In the genomic region with DNA sequence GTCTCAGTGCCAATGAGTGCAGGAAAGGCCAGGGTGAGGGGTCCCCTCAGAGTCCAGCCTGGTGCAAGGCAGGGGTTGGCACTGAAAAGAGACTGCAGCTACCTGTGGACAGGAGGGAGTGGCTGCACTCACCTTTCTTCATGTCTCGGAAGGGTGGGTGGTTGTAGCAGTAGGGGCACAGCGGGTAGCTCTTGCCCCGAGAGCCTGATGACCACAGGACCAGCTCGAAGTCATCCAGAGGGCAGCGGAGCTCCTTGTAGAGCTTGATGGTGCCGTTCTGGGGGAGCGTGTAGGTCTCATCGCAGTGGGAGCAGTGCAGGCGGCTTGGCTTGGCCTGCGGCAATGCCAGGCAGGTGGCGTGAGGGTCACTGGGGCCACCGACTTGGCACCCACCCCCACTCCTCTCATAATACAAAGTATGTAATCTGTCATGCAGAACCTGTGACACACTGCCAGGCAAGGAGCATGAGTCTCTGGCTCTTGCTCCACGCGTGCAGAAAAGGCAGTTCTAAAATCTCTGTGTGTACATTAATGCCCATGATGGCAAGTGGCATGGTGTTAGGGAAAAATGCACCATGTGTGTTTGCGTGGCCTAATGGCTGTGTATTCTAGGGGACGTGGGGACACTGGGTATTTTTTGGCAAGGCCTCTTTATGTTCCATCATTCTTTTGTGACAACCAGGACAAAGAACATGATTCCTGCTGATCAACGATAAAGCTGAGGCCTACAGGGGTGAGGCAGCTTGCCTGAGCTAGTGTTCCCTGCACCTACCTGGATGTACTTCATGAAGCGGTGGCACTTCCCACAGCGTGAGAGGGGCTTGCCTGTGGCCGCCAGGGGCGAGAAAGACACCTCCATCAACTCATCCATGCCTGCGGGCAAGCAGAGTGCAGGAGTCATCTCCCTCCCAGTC, we compare ENCODE assay signal across 1 cellular context.
TF ChIP-seq lines count a peak whose summit lies in the region.

No MANE protein-coding gene starts in this region.

TF ChIP-seq in GM12878, 131 proteins besides CTCF, POLR2A, EP300 and RAD21:
- TF ChIP-seq ZNF207 (IDR thresholded peaks at IDR 0.05; ENCODE audit: borderline replicate concordance) (no peak), IKZF1 (conservative IDR thresholded peaks at IDR 0.05) (no peak), ZNF274 (IDR thresholded peaks at IDR 0.05; ENCODE audit: insufficient read depth, insufficient read length) (no peak), CREB1 (IDR thresholded peaks at IDR 0.05; ENCODE audit: low read depth) (no peak), YY1 (IDR thresholded peaks at IDR 0.05; ENCODE audit: low read depth, low read length) (no peak), ATF7 (IDR thresholded peaks at IDR 0.05; ENCODE audit: low read depth) (no peak), KDM1A (IDR thresholded peaks at IDR 0.05; ENCODE audit: borderline replicate concordance) (no peak), ZBED1 (IDR thresholded peaks at IDR 0.05; ENCODE audit: borderline replicate concordance) (no peak), SMC3 (IDR thresholded peaks at IDR 0.05; ENCODE audit: borderline replicate concordance, low read length) (no peak), ZZZ3 (IDR thresholded peaks at IDR 0.05; ENCODE audit: control insufficient read depth, insufficient read length, low read depth) (no peak), RCOR1 (conservative IDR thresholded peaks at IDR 0.05; ENCODE audit: low read depth, low read length) (no peak), MYC (IDR thresholded peaks at IDR 0.05; ENCODE audit: insufficient read depth, insufficient read length, insufficient replicate concordance, low read length, severe bottlenecking) (no peak), PAX5 (IDR thresholded peaks at IDR 0.05; ENCODE audit: borderline replicate concordance, low read depth, low read length) (no peak), MTA3 (IDR thresholded peaks at IDR 0.05; ENCODE audit: borderline replicate concordance, low read length) (no peak), SMAD1 (IDR thresholded peaks at IDR 0.05; ENCODE audit: low read depth, partially characterized antibody) (no peak), SMARCA5 (IDR thresholded peaks at IDR 0.05) (no peak), RUNX3 (IDR thresholded peaks at IDR 0.05; ENCODE audit: low read length) (no peak), NBN (IDR thresholded peaks at IDR 0.05) (no peak), CHD2 (IDR thresholded peaks at IDR 0.05; ENCODE audit: borderline replicate concordance, low read depth, low read length) (no peak)
- TF ChIP-seq, protein P1, sequence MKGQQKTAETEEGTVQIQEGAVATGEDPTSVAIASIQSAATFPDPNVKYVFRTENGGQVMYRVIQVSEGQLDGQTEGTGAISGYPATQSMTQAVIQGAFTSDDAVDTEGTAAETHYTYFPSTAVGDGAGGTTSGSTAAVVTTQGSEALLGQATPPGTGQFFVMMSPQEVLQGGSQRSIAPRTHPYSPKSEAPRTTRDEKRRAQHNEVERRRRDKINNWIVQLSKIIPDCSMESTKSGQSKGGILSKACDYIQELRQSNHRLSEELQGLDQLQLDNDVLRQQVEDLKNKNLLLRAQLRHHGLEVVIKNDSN (IDR thresholded peaks at IDR 0.05; ENCODE audit: borderline replicate concordance, extremely low read length, insufficient read depth, low read depth, low read length) = no peak
